ENCODE assay signal across 1 cellular context in the genomic region with DNA sequence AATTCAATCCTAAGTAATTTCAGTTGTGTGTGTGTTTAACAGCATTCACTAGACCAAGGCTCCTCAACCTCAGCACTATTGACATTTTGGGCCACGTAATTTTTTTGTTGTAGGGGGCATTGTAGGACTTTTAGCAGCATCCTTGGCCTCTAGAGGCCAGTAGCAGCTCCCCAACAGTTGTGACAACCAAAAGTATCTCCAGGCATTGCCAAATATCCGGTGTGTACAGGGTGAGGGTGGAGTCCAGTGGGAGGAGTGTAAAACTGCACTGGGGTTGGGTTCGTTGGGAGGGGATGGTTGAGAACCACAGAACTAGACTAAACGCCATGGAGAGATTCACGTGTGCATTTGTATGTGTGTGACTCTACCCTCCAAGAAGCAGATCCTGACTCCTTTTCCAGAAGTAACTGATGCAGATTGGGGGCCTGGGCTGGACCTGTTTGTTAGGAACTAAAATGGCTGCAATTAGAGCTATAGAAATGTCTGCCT.
TF ChIP-seq lines count a peak whose summit lies in the region.

No MANE protein-coding gene starts in this region.

TF ChIP-seq in WTC11, 78 proteins besides CTCF, POLR2A, EP300 and RAD21 (continued from another document):
- TF ChIP-seq, protein P1, sequence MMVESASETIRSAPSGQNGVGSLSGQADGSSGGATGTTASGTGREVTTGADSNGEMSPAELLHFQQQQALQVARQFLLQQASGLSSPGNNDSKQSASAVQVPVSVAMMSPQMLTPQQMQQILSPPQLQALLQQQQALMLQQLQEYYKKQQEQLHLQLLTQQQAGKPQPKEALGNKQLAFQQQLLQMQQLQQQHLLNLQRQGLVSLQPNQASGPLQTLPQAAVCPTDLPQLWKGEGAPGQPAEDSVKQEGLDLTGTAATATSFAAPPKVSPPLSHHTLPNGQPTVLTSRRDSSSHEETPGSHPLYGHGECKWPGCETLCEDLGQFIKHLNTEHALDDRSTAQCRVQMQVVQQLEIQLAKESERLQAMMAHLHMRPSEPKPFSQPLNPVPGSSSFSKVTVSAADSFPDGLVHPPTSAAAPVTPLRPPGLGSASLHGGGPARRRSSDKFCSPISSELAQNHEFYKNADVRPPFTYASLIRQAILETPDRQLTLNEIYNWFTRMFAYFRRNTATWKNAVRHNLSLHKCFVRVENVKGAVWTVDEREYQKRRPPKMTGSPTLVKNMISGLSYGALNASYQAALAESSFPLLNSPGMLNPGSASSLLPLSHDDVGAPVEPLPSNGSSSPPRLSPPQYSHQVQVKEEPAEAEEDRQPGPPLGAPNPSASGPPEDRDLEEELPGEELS (CRISPR knock-in tag; IDR thresholded peaks at IDR 0.05), result no peak
- TF ChIP-seq ZNF138 (CRISPR knock-in tag; conservative IDR thresholded peaks at IDR 0.05) (no peak), ZNF219 (CRISPR knock-in tag; IDR thresholded peaks at IDR 0.05; ENCODE audit: borderline replicate concordance) (no peak)
